In genomic region chr5:140418862-140419520, GRCh38 we compare ENCODE assay signal across 1 cellular context.
TF ChIP-seq lines count a peak whose summit lies in the region.

No MANE protein-coding gene starts in this region.

TF ChIP-seq in endothelial cell of umbilical vein, 7 proteins besides CTCF, POLR2A, EP300 and RAD21:
- no peak for TF ChIP-seq MAX (IDR thresholded peaks at IDR 0.05; ENCODE audit: insufficient read depth, insufficient read length)
